In the genomic region with DNA sequence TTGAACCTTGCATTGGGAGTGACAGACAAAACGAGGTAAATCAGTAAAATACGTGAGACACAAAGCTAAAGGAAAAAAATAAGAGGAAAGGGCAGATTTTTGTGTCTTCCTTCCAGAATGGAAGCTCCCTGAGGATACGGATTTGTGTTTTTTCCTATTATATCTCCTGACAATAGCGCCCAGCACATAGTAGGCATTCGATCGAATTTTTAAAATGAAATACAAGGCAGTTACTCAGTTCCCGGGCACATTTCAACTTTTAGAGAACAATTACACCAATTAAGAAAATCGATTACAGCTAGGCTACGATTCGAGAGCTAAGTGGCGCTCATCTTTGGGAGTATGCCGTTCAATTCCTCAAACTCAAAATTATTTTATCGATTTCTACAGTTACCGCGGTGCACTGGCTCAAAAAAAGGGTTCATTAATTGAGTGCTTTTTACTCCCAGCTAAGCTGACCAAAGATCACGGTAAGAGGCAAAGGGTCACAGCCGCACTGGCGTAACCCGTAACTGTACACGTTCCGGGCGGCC, we compare ENCODE assay signal across 8 cellular contexts. TPM values are rescaled to one million over a fixed set of nuclear protein-coding genes. Genes with fewer than 3 reads are reported as not detected.
DNase-seq lines count a peak whose midpoint lies in the region; ATAC-seq and TF ChIP-seq lines count a peak whose summit lies in the region.

No MANE protein-coding gene starts in this region.

- H3K4ac ChIP-seq in trophoblast cell (ENCODE audit: low read depth, low read length) = peak overlapping the region; percentile 88

- BruUV-seq in OCI-LY7 (replicated peaks; lab: Mats Ljungman, UMichigan) = TSS peak; percentile 96

- ATAC-seq in HG02840 (IDR thresholded peaks at IDR 0.05; ENCODE audit: low FRiP score, unreplicated experiment) (no peak), HG03045 (IDR thresholded peaks at IDR 0.05; ENCODE audit: unreplicated experiment) (no peak)

- H3K27me3 ChIP-seq in trophoblast cell (ENCODE audit: insufficient read depth, low read length) = no peaks in the 10 kb centered on the region

- peak overlapping the region; percentile 92 for H4K12ac ChIP-seq in trophoblast cell (ENCODE audit: low read depth, low read length)

- no peaks in the 10 kb centered on the region for H4K20me1 ChIP-seq in OCI-LY7 (ENCODE audit: insufficient read depth, low read length)

- H3K79me2 ChIP-seq in OCI-LY7 (ENCODE audit: insufficient read depth, low read depth, low read length) = peaks cover 38% of the 10 kb centered on the region
- H3K79me2 ChIP-seq in trophoblast cell (ENCODE audit: control insufficient read depth, insufficient read depth, low read length, poor library complexity) = peaks cover 9% of the 10 kb centered on the region

- H2AK5ac ChIP-seq in trophoblast cell (ENCODE audit: low read length) = peak overlapping the region; percentile 90

- peak overlapping the region; percentile 92 for H3K4me3 ChIP-seq in GM08714 (ENCODE audit: low read length)
- H3K4me3 ChIP-seq in OCI-LY7 (ENCODE audit: low read depth, low read length, poor library complexity, severe bottlenecking) = peak overlapping the region; percentile 79
- peak overlapping the region; percentile 99 for H3K4me3 ChIP-seq in epithelial cell of esophagus (ENCODE audit: low read length)
- peak overlapping the region; percentile 92 for H3K4me3 ChIP-seq in trophoblast cell (ENCODE audit: low read depth, low read length)

- peak overlapping the region; percentile 70; the same call in 1 of the 2 replicates for H2AFZ ChIP-seq in OCI-LY7 (ENCODE audit: low read length)
- peak overlapping the region; percentile 94 for H2AFZ ChIP-seq in trophoblast cell (ENCODE audit: insufficient read depth, low read length, poor library complexity)

- H3K14ac ChIP-seq in trophoblast cell (ENCODE audit: low read length) = peak overlapping the region; percentile 97

- no peak overlapping the region for H3K23ac ChIP-seq in trophoblast cell (ENCODE audit: low read length)

- peaks cover 9% of the 10 kb centered on the region for H3K79me1 ChIP-seq in trophoblast cell (ENCODE audit: low read length)

- no peaks in the 10 kb centered on the region for H3K9me2 ChIP-seq in OCI-LY7 (ENCODE audit: insufficient read depth, low read length)

- H3K9me3 ChIP-seq in OCI-LY7 (ENCODE audit: low read length) (no peaks in the 10 kb centered on the region), trophoblast cell (ENCODE audit: insufficient read depth, low read depth, low read length) (no peaks in the 10 kb centered on the region)

- H3K4me2 ChIP-seq in OCI-LY7 (ENCODE audit: low read length) (peak overlapping the region; percentile 92), trophoblast cell (ENCODE audit: low read length) (peak overlapping the region; percentile 84)

- H3K36me3 ChIP-seq in OCI-LY7 (ENCODE audit: insufficient read depth, low read length) = peaks cover 3% of the 10 kb centered on the region
- H3K36me3 ChIP-seq in trophoblast cell (ENCODE audit: control insufficient read depth in 1 of 2, insufficient read depth in 2 of 2, low read length in 2 of 2) = peaks cover 0 to 2% of the 10 kb centered on the region in 2 experiments

- no peak for DNase-seq in OCI-LY7 (ENCODE audit: low spot score)
- DNase-seq in epithelial cell of esophagus (ENCODE audit: low read depth) = no peak
- peak in 1 of 2 donors; percentile 22 for DNase-seq in trophoblast cell
- DNase-seq in NCI-H2171 treated with DMSO at 0.1 percent for 48 hours (lab: John Stamatoyannopoulos, UW) = no peak
- no peak for DNase-seq in SIG-M5 treated with dmso at 0.1 percent for 504 hours (lab: John Stamatoyannopoulos, UW; ENCODE audit: unreplicated experiment)

- H3K9ac ChIP-seq in trophoblast cell (ENCODE audit: low read length) = peak overlapping the region; percentile 99

- H3K18ac ChIP-seq in trophoblast cell (ENCODE audit: low read length) = peak overlapping the region; percentile 79

- peak overlapping the region; percentile 81 for H2BK5ac ChIP-seq in trophoblast cell (ENCODE audit: low read depth, low read length, poor library complexity)

- H4K8ac ChIP-seq in trophoblast cell (ENCODE audit: low read depth, low read length) = peak overlapping the region; percentile 99

- POLR2A ChIA-PET in OCI-LY7 (lab: Charles Lee) = interaction anchor here (0.6 to 2.0 kb wide), 13 partner anchors 8 to 749 kb away, joined by 3 to 15 read pairs (median 4); no protein-coding TSS in a partner anchor

- intact Hi-C loops in OCI-LY7 (cut with micrococcal nuclease; ENCODE audit: unreplicated experiment) = loop anchor here (5.0 to 10.0 kb wide), 2 partner anchors 1233 to 1531 kb away; partner anchors contain the start of gene FBXO5

- no CpG with 5 or more reads among the region's 22 CpGs for WGBS in trophoblast cell (ENCODE audit: extremely low coverage, insufficient coverage, insufficient read length)

- H3K27ac ChIP-seq in OCI-LY7 (ENCODE audit: low read depth, low read length, poor library complexity, severe bottlenecking) (peak overlapping the region; percentile 44), trophoblast cell (ENCODE audit: low read depth, low read length) (peak overlapping the region; percentile 93)

- no peak for TF ChIP-seq CTCF in OCI-LY7 (conservative IDR thresholded peaks at IDR 0.05; ENCODE audit: low read length)
- TF ChIP-seq CTCF in epithelial cell of esophagus (IDR thresholded peaks at IDR 0.05; ENCODE audit: insufficient read depth, low read depth, low read length, missing control alignments) = no peak

- H2BK12ac ChIP-seq in trophoblast cell (ENCODE audit: low read length) = no peak overlapping the region

- peak overlapping the region; percentile 81 for H4K91ac ChIP-seq in trophoblast cell (ENCODE audit: low read depth, low read length)

- H2BK120ac ChIP-seq in trophoblast cell (ENCODE audit: insufficient read depth, low read length, poor library complexity) = peak overlapping the region; percentile 54

- peaks cover 17% of the 10 kb centered on the region for H3K4me1 ChIP-seq in OCI-LY7 (ENCODE audit: insufficient read depth, low read length, poor library complexity, severe bottlenecking)
- H3K4me1 ChIP-seq in trophoblast cell (ENCODE audit: control insufficient read depth in 1 of 2, insufficient read depth in 2 of 2, low read length in 2 of 2) = peaks cover 0 to 1% of the 10 kb centered on the region in 2 experiments

- CTCF ChIA-PET in OCI-LY7 (lab: Charles Lee; ENCODE audit: unreplicated experiment) = no interaction called here

RNA-seq across cellular contexts. Expression of gene RMND1, which starts 0.4 kb away (rescaled TPM):
- 10.2 and 21.2 TPM in 2 replicates for total RNA-seq in OCI-LY7 (2014; rRNA removed; shearing (Covaris generic))
- total RNA-seq in OCI-LY7 (2022) = 22.0 and 22.3 TPM in 2 replicates
- 19.0 and 19.2 TPM in 2 replicates for polyA plus RNA-seq in trophoblast cell (2013)

RNA-seq across cellular contexts. Expression of gene CCDC170, which starts 42.3 kb away (rescaled TPM):
- not detected in 2 replicates for total RNA-seq in OCI-LY7 (2014; rRNA removed; shearing (Covaris generic))
- not detected in 2 replicates for total RNA-seq in OCI-LY7 (2022)
- polyA plus RNA-seq in trophoblast cell (2013) = 0.10 and 0.19 TPM in 2 replicates
